In genomic region chr1:171563675-171564074, GRCh38 we compare ENCODE assay signal across 1 cellular context.
TF ChIP-seq lines count a peak whose summit lies in the region.

No MANE protein-coding gene starts in this region.

TF ChIP-seq in SK-N-SH treated with all-trans-retinoic acid at 6 μM for 48 hours, 23 proteins besides CTCF, POLR2A, EP300 and RAD21 (continued from another document):
- no peak for TF ChIP-seq TSHZ2 (CRISPR knock-in tag; IDR thresholded peaks at IDR 0.05)
- TF ChIP-seq CREB5 (CRISPR knock-in tag; IDR thresholded peaks at IDR 0.05; ENCODE audit: low read depth), result no peak
- no peak for TF ChIP-seq POU6F1 (CRISPR knock-in tag; IDR thresholded peaks at IDR 0.05; ENCODE audit: borderline replicate concordance, low read depth)
- no peak for TF ChIP-seq ZC3H10 (CRISPR knock-in tag; IDR thresholded peaks at IDR 0.05)
- TF ChIP-seq TOX (CRISPR knock-in tag; IDR thresholded peaks at IDR 0.05; ENCODE audit: borderline replicate concordance), result no peak
- no peak for TF ChIP-seq SNAI2 (CRISPR knock-in tag; IDR thresholded peaks at IDR 0.05)
- no peak for TF ChIP-seq TCF4 (CRISPR knock-in tag; IDR thresholded peaks at IDR 0.05; ENCODE audit: borderline replicate concordance)
